9 cellular contexts compared by ENCODE assay signal in the genomic region with DNA sequence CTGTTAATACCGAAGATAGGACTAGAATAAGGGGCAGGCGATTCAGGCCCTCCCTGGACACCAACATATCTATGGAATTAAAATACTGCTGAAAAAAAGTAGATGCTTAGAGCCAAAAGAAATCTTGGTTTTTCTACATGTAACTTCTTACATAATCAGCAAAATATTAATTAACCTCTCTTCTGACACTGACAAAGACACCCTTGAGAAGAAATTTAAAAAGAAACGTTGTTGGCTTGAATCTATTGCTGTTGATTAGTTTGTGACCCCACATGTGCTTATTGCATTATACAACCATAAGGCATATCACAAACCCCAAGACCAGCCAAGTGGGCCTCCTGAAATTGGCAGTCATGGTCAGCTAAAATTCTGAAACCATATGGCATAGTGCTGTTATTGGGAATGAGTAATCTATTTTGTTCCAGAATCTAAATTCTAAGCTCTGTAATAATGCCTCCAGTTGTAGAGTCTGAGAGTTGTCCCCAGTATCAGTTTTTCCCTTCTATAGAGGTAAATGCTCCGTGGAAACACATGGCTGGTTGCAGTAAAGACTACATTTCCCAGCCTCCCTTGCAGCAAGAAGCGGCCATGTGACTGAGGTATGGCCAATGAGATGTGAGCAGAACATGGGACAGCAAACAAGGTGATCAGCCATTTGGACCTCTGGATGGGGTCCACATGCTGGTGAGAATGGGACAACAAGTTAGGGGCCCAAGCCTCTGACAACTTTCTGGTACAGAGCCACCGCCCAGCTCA. TPM values are rescaled to one million over a fixed set of nuclear protein-coding genes. Genes with fewer than 3 reads are reported as not detected.
DNase-seq lines count a peak whose midpoint lies in the region; ATAC-seq and TF ChIP-seq lines count a peak whose summit lies in the region.
"Had no signal": no experiment of that assay in that cellular context is flagged by ENCODE, and none has a peak within 500 bp of the region (broad histone marks: within the 10 kb centered on the region; RNA-seq: fewer than 3 reads in every experiment).

No MANE protein-coding gene starts in this region.

- intact Hi-C loops in upper lobe of right lung (cut with DNase I): no loop called here
- intact Hi-C loops in activated T-helper 2 cell treated with anti-CD3 and anti-CD28 coated beads, Interferon-gamma antibody, Interleukin-2, Interleukin-4, amounts not matched to agents 10 μg/mL and 5 μg/mL and 100 μg/mL, durations not matched to agents 14 hours and 24 hours and 36 hours (cut with micrococcal nuclease): no loop called here

- H3K36me3 Mint-ChIP-seq in activated T-helper 2 cell treated with anti-CD3 and anti-CD28 coated beads, Interferon-gamma antibody, Interleukin-2, Interleukin-4, amounts not matched to agents 10 μg/mL and 5 μg/mL and 100 μg/mL, durations not matched to agents 14 hours and 24 hours and 36 hours (ENCODE audit: low read depth): no peaks in the 10 kb centered on the region

- 84% methylated on average over 6 of the region's 6 CpGs for WGBS in hepatocyte (ENCODE audit: low lambda C conversion rate, missing lambda C conversion rate)

- H3K9me3 Mint-ChIP-seq in activated T-helper 2 cell treated with anti-CD3 and anti-CD28 coated beads, Interferon-gamma antibody, Interleukin-2, Interleukin-4, amounts not matched to agents 10 μg/mL and 5 μg/mL and 100 μg/mL, durations not matched to agents 14 hours and 24 hours and 36 hours: no peaks in the 10 kb centered on the region

- no peak for TF ChIP-seq CTCF in DOHH2 (IDR thresholded peaks at IDR 0.05; ENCODE audit: low read depth, low read length, poor library complexity, severe bottlenecking)
- TF ChIP-seq CTCF in WERI-Rb-1 (IDR thresholded peaks at IDR 0.05; ENCODE audit: low read depth, low read length): no peak
- TF ChIP-seq CTCF in foreskin fibroblast (IDR thresholded peaks at IDR 0.05; ENCODE audit: low read depth, low read length): no peak
- no peak for TF ChIP-seq CTCF in upper lobe of right lung (IDR thresholded peaks at IDR 0.05)
- no peak for TF ChIP-seq CTCF in hepatocyte (IDR thresholded peaks at IDR 0.05; ENCODE audit: poor library complexity)

- H3K79me2 ChIP-seq in DOHH2 (ENCODE audit: control insufficient read depth, low read length) (no peaks in the 10 kb centered on the region), hepatocyte (no peaks in the 10 kb centered on the region)

- no peak overlapping the region for H3K4me3 ChIP-seq in DOHH2 (ENCODE audit: low read length)
- no peak overlapping the region for H3K4me3 ChIP-seq in WERI-Rb-1 (ENCODE audit: low read depth, low read length)
- no peak overlapping the region for H3K4me3 ChIP-seq in foreskin fibroblast (ENCODE audit: low read depth in 1 of 2, low read length in 2 of 2)
- no peak overlapping the region for H3K4me3 ChIP-seq in upper lobe of right lung
- H3K4me3 ChIP-seq in hepatocyte: no peak overlapping the region

- H3K4me3 Mint-ChIP-seq in activated T-helper 2 cell treated with anti-CD3 and anti-CD28 coated beads, Interferon-gamma antibody, Interleukin-2, Interleukin-4, amounts not matched to agents 10 μg/mL and 5 μg/mL and 100 μg/mL, durations not matched to agents 14 hours and 24 hours and 36 hours (ENCODE audit: low read depth): no peak overlapping the region

- no peaks in the 10 kb centered on the region for H3K27me3 Mint-ChIP-seq in activated T-helper 2 cell treated with anti-CD3 and anti-CD28 coated beads, Interferon-gamma antibody, Interleukin-2, Interleukin-4, amounts not matched to agents 10 μg/mL and 5 μg/mL and 100 μg/mL, durations not matched to agents 14 hours and 24 hours and 36 hours (ENCODE audit: low read depth)

- H3K4me2 ChIP-seq in DOHH2 (ENCODE audit: low read length) (peak overlapping the region; percentile 20; the same call in 1 of the 2 replicates), hepatocyte (no peak overlapping the region)

- peaks cover 4% of the 10 kb centered on the region for H3K27me3 ChIP-seq in DOHH2 (ENCODE audit: control insufficient read depth, low read length)
- H3K27me3 ChIP-seq in WERI-Rb-1 (ENCODE audit: insufficient read depth, low read depth, severe bottlenecking): no peaks in the 10 kb centered on the region
- H3K27me3 ChIP-seq in upper lobe of right lung: no peaks in the 10 kb centered on the region
- H3K27me3 ChIP-seq in hepatocyte: no peaks in the 10 kb centered on the region

- no peak overlapping the region for H3K27ac Mint-ChIP-seq in activated T-helper 2 cell treated with anti-CD3 and anti-CD28 coated beads, Interferon-gamma antibody, Interleukin-2, Interleukin-4, amounts not matched to agents 10 μg/mL and 5 μg/mL and 100 μg/mL, durations not matched to agents 14 hours and 24 hours and 36 hours

- no peak overlapping the region for H2AFZ ChIP-seq in hepatocyte

- H3K4me1 Mint-ChIP-seq in activated T-helper 2 cell treated with anti-CD3 and anti-CD28 coated beads, Interferon-gamma antibody, Interleukin-2, Interleukin-4, amounts not matched to agents 10 μg/mL and 5 μg/mL and 100 μg/mL, durations not matched to agents 14 hours and 24 hours and 36 hours (ENCODE audit: low read depth): peaks cover 23% of the 10 kb centered on the region

- H3K36me3 ChIP-seq in DOHH2 (ENCODE audit: control insufficient read depth, low read length): no peaks in the 10 kb centered on the region
- no peaks in the 10 kb centered on the region for H3K36me3 ChIP-seq in WERI-Rb-1
- no peaks in the 10 kb centered on the region for H3K36me3 ChIP-seq in upper lobe of right lung
- H3K36me3 ChIP-seq in hepatocyte (replicated peaks; ENCODE audit: insufficient read depth, low read depth): no peaks in the 10 kb centered on the region

- no peaks in the 10 kb centered on the region for H3K9me2 ChIP-seq in DOHH2 (replicated peaks; ENCODE audit: control insufficient read depth, low read length)
- H3K9me2 ChIP-seq in hepatocyte (replicated peaks; ENCODE audit: insufficient read depth): no peaks in the 10 kb centered on the region

- H3K4me1 ChIP-seq in DOHH2 (ENCODE audit: control insufficient read depth, low read length): peaks cover 8% of the 10 kb centered on the region
- peaks cover 29% of the 10 kb centered on the region for H3K4me1 ChIP-seq in upper lobe of right lung
- no peaks in the 10 kb centered on the region for H3K4me1 ChIP-seq in hepatocyte (ENCODE audit: insufficient read depth)

- H3K9me3 ChIP-seq in DOHH2 (ENCODE audit: control insufficient read depth, insufficient read depth, low read length): no peaks in the 10 kb centered on the region
- H3K9me3 ChIP-seq in WERI-Rb-1 (ENCODE audit: severe bottlenecking): peaks cover 2% of the 10 kb centered on the region
- no peaks in the 10 kb centered on the region for H3K9me3 ChIP-seq in upper lobe of right lung
- no peaks in the 10 kb centered on the region for H3K9me3 ChIP-seq in hepatocyte (ENCODE audit: low read depth)

- DNase-seq in M059J (ENCODE audit: low read depth) (peak; percentile 57), WERI-Rb-1 (peak; percentile 48), foreskin fibroblast (peak; percentile 33 to 73), upper lobe of right lung (no peak), hepatocyte (ENCODE audit: low spot score) (no peak)
- DNase-seq in activated T-helper 2 cell treated with anti-CD3 and anti-CD28 coated beads, Interferon-gamma antibody, Interleukin-2, Interleukin-4, amounts not matched to agents 10 μg/mL and 5 μg/mL and 100 μg/mL, durations not matched to agents 14 hours and 24 hours and 36 hours (ENCODE audit: low spot score): no peak

- ATAC-seq in upper lobe of right lung (peak; percentile 51), GM21737 (IDR thresholded peaks at IDR 0.05; ENCODE audit: unreplicated experiment) (no peak)

- H4K20me1 ChIP-seq in DOHH2 (ENCODE audit: control insufficient read depth, insufficient read depth, low read depth, low read length) (no peaks in the 10 kb centered on the region), hepatocyte (ENCODE audit: insufficient read depth, poor library complexity, severe bottlenecking) (no peaks in the 10 kb centered on the region)

- H3K27ac ChIP-seq in DOHH2 (ENCODE audit: low read depth, low read length): no peak overlapping the region
- H3K27ac ChIP-seq in WERI-Rb-1: no peak overlapping the region
- H3K27ac ChIP-seq in upper lobe of right lung: no peak overlapping the region
- H3K27ac ChIP-seq in hepatocyte: no peak overlapping the region
- H3K27ac ChIP-seq: HL-60 had no signal

- H3F3A ChIP-seq in DOHH2 (ENCODE audit: control insufficient read depth, insufficient read depth): no peaks in the 10 kb centered on the region

RNA-seq across cellular contexts. Expression of a gene that starts 42.4 kb away (rescaled TPM):
- 62.0 and 84.9 TPM in 2 replicates for total RNA-seq in M059J (2014; rRNA removed; shearing (Covaris generic))
- total RNA-seq in upper lobe of right lung: 101 TPM
- 28.3 and 32.1 TPM in 2 replicates for total RNA-seq in hepatocyte
- 22.0 and 30.8 TPM in 2 replicates for polyA plus RNA-seq in hepatocyte
- total RNA-seq in activated T-helper 2 cell treated with anti-CD3 and anti-CD28 coated beads, Interferon-gamma antibody, Interleukin-2, Interleukin-4, amounts not matched to agents 10 μg/mL and 5 μg/mL and 100 μg/mL, durations not matched to agents 14 hours and 24 hours and 36 hours: 93.2 and 94.6 TPM in 2 replicates

Comparison
In these comparisons a context has a peak if more than half of its experiments do, and no peak if none do; other contexts are left out.
1. DNase-seq: peak in M059J (single experiment), WERI-Rb-1 (single experiment) and foreskin fibroblast (2 of 2); none in upper lobe of right lung (single experiment), hepatocyte (single experiment) and activated T-helper 2 cell treated with anti-CD3 and anti-CD28 coated beads, Interferon-gamma antibody, Interleukin-2, Interleukin-4, amounts not matched to agents 10 μg/mL and 5 μg/mL and 100 μg/mL, durations not matched to agents 14 hours and 24 hours and 36 hours (single experiment).